In genomic region chr20:19735446-19735845, GRCh38 we compare ENCODE assay signal across 8 cellular contexts. TPM values are rescaled to one million over a fixed set of nuclear protein-coding genes. Genes with fewer than 3 reads are reported as not detected.
DNase-seq lines count a peak whose midpoint lies in the region; ATAC-seq and TF ChIP-seq lines count a peak whose summit lies in the region.

No MANE protein-coding gene starts in this region.

- POLR2A ChIA-PET in activated CD4-positive, alpha-beta T cell treated with anti-CD3 and anti-CD28 coated beads, Interleukin-2, amount 10 ng/mL, durations not matched to agents 7 days and 5 days (lab: Charles Lee): no interaction called here

- peaks cover 4 to 48% (median 25%) of the 10 kb centered on the region in 4 donors for H3K4me1 ChIP-seq in transverse colon

- TF ChIP-seq CTCF in lower leg skin (IDR thresholded peaks at IDR 0.05) (no peak), transverse colon (IDR thresholded peaks at IDR 0.05) (no peak)

- peak overlapping the region; percentile 20 to 79 (median 70) for H3K27ac ChIP-seq in transverse colon

- no peaks in the 10 kb centered on the region for H3K9me3 ChIP-seq in transverse colon

- H3K36me3 ChIP-seq in transverse colon: no peaks in the 10 kb centered on the region

- H3K27me3 ChIP-seq in transverse colon: no peaks in the 10 kb centered on the region

- in situ Hi-C loops in transverse colon (cut with MboI; ENCODE audit: low pct_ligation_motif_present in 1 of 4, low pct_unique_long_range_greater_than_20kb in 1 of 4, low sequenced_read_pairs in 3 of 4): no loop called here

- no peak for TF ChIP-seq EP300 in transverse colon (IDR thresholded peaks at IDR 0.05; ENCODE audit: low read depth)

- no peak overlapping the region for H3K4me3 Mint-ChIP-seq in activated CD4-positive, alpha-beta T cell treated with anti-CD3 and anti-CD28 coated beads, Interleukin-2, amount 10 ng/mL, durations not matched to agents 7 days and 5 days

- H3K27me3 Mint-ChIP-seq in activated CD4-positive, alpha-beta T cell treated with anti-CD3 and anti-CD28 coated beads, Interleukin-2, amount 10 ng/mL, durations not matched to agents 7 days and 5 days: no peaks in the 10 kb centered on the region

- CTCF ChIA-PET in activated CD4-positive, alpha-beta T cell treated with anti-CD3 and anti-CD28 coated beads, Interleukin-2, amount 10 ng/mL, durations not matched to agents 7 days and 5 days (lab: Charles Lee): no interaction called here

- no peaks in the 10 kb centered on the region for H3K36me3 Mint-ChIP-seq in activated naive CD4-positive, alpha-beta T cell treated with anti-CD3 and anti-CD28 coated beads, Interleukin-2, amount 50 U/mL, for 72 hours
- H3K36me3 Mint-ChIP-seq in activated CD4-positive, alpha-beta T cell treated with anti-CD3 and anti-CD28 coated beads, Interleukin-2, amount 10 ng/mL, durations not matched to agents 7 days and 5 days (ENCODE audit: low read depth): no peaks in the 10 kb centered on the region

- H3K4me1 Mint-ChIP-seq in activated CD4-positive, alpha-beta T cell treated with anti-CD3 and anti-CD28 coated beads, Interleukin-2, amount 10 ng/mL, durations not matched to agents 7 days and 5 days: peaks cover 5% of the 10 kb centered on the region

- peak; percentile 52 to 71 for ATAC-seq in activated naive CD4-positive, alpha-beta T cell treated with anti-CD3 and anti-CD28 coated beads, Interleukin-2, amount 50 U/mL, for 72 hours
- ATAC-seq in GM21390 (IDR thresholded peaks at IDR 0.05; ENCODE audit: unreplicated experiment): no peak

- H3K9me3 Mint-ChIP-seq in activated naive CD4-positive, alpha-beta T cell treated with anti-CD3 and anti-CD28 coated beads, Interleukin-2, amount 50 U/mL, for 72 hours: no peaks in the 10 kb centered on the region
- no peaks in the 10 kb centered on the region for H3K9me3 Mint-ChIP-seq in activated CD4-positive, alpha-beta T cell treated with anti-CD3 and anti-CD28 coated beads, Interleukin-2, amount 10 ng/mL, durations not matched to agents 7 days and 5 days

- WGBS in lower leg skin, 2 donors: 1 to 8% methylated on average over 6 of the region's 6 CpGs
- 26 to 36% methylated on average over 5 to 6 of the region's 6 CpGs for WGBS in transverse colon (ENCODE audit: low coverage in 1 of 2), 2 donors

- peak overlapping the region in 1 of 2 donors; percentile 21 for H3K27ac Mint-ChIP-seq in activated naive CD4-positive, alpha-beta T cell treated with anti-CD3 and anti-CD28 coated beads, Interleukin-2, amount 50 U/mL, for 72 hours
- H3K27ac Mint-ChIP-seq in activated CD4-positive, alpha-beta T cell treated with anti-CD3 and anti-CD28 coated beads, Interleukin-2, amount 10 ng/mL, durations not matched to agents 7 days and 5 days: no peak overlapping the region

- intact Hi-C loops in lower leg skin (cut with DNase I; ENCODE audit: low total_unique reads): no loop called here
- intact Hi-C loops in transverse colon (cut with DNase I; ENCODE audit: low total_unique reads): no loop called here

- no peak overlapping the region for H3K4me3 ChIP-seq in lower leg skin (ENCODE audit: low read depth, poor library complexity, severe bottlenecking)
- no peak overlapping the region for H3K4me3 ChIP-seq in transverse colon

- TF ChIP-seq POLR2A in lower leg skin (IDR thresholded peaks at IDR 0.05) (no peak), transverse colon (IDR thresholded peaks at IDR 0.05) (no peak)

- no peak for DNase-seq in activated naive CD4-positive, alpha-beta T cell treated with anti-CD3 and anti-CD28 coated beads, Interleukin-2, amount 50 U/mL, for 72 hours (ENCODE audit: low spot score in 2 of 2)
- DNase-seq in activated naive CD4-positive, alpha-beta T cell (lab: John Stamatoyannopoulos, UW): no peak
- DNase-seq in NCI-H82 (lab: John Stamatoyannopoulos, UW) (peak; percentile 76), dermis blood vessel endothelial cell (peak; percentile 93), lower leg skin (ENCODE audit: low spot score in 2 of 2) (peak; percentile 87 to 95), transverse colon (peak; percentile 72)
- no peak for DNase-seq in activated CD4-positive, alpha-beta T cell treated with anti-CD3 and anti-CD28 coated beads, Interleukin-2, amount 10 ng/mL, durations not matched to agents 7 days and 5 days

RNA-seq across cellular contexts. Expression of gene RIN2, which starts 22.6 kb away (rescaled TPM):
- not detected for total RNA-seq in activated naive CD4-positive, alpha-beta T cell treated with anti-CD3 and anti-CD28 coated beads, Interleukin-2, amount 50 U/mL, for 72 hours
- total RNA-seq in dermis blood vessel endothelial cell (88.0 and 111 TPM in 2 replicates), lower leg skin (10 to 100 TPM; 60.9 to 88.3 (median 83.2) TPM), transverse colon (100 to 1,000 TPM in 2 of 4 donors, 10 to 100 TPM in 2; 53.2 to 157 (median 104) TPM)
- not detected for total RNA-seq in activated CD4-positive, alpha-beta T cell treated with anti-CD3 and anti-CD28 coated beads, Interleukin-2, amount 10 ng/mL, durations not matched to agents 7 days and 5 days

Comparison
In these comparisons a context has a peak if more than half of its experiments do, and no peak if none do; other contexts are left out.
1. DNase-seq: peak in NCI-H82 (single experiment), dermis blood vessel endothelial cell (single experiment), lower leg skin (2 of 2) and transverse colon (single experiment); none in activated naive CD4-positive, alpha-beta T cell treated with anti-CD3 and anti-CD28 coated beads, Interleukin-2, amount 50 U/mL, for 72 hours (0 of 2), activated naive CD4-positive, alpha-beta T cell (0 of 4) and activated CD4-positive, alpha-beta T cell treated with anti-CD3 and anti-CD28 coated beads, Interleukin-2, amount 10 ng/mL, durations not matched to agents 7 days and 5 days (single experiment).
2. RNA of gene RIN2, which starts 22.6 kb away (total RNA-seq): 53.2 to 157 TPM in transverse colon, 88.0 to 111 TPM in dermis blood vessel endothelial cell and 60.9 to 88.3 TPM in lower leg skin; not detected in activated naive CD4-positive, alpha-beta T cell treated with anti-CD3 and anti-CD28 coated beads, Interleukin-2, amount 50 U/mL, for 72 hours and not detected in activated CD4-positive, alpha-beta T cell treated with anti-CD3 and anti-CD28 coated beads, Interleukin-2, amount 10 ng/mL, durations not matched to agents 7 days and 5 days; every median in the first group is over 10 times any median in the second.